Comparison of ENCODE assay signal across 10 cellular contexts in the genomic region with DNA sequence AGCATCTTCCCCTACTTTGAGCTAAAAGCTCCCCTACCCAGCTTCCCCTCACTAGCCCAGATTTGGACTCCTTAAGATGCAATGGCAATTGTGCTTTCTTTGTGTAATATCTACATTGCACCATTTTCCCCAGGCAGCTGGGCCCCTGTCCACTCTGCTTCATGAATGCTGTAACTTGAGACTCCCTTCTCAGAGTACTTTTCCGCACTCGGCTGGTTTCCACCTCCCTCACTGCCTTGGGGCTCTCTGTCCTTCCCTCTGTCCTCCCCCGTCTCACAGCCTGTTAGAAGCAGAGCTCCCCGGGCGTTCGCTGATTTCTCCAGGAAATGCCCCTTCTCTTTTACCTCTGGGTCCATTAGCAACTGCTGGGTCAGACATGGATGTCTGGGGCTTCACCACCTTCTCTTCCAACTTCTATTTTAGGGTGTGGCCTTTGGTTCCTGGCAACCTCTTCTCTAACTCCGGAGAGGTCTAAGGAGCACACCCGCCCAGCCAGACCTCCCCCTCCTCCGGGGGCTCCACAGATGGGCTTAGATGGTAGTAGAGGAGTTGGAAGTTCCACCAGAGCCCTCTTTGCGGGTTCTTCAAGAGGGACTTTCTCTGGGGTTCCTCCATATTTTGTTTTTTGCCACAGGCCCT. TPM values are rescaled to one million over a fixed set of nuclear protein-coding genes. Genes with fewer than 3 reads are reported as not detected.
DNase-seq lines count a peak whose midpoint lies in the region; ATAC-seq and TF ChIP-seq lines count a peak whose summit lies in the region.
"Had no signal": no experiment of that assay in that cellular context is flagged by ENCODE, and none has a peak within 500 bp of the region (broad histone marks: within the 10 kb centered on the region; RNA-seq: fewer than 3 reads in every experiment).

No MANE protein-coding gene starts in this region.

- no peaks in the 10 kb centered on the region for H3K27me3 Mint-ChIP-seq in progenitor cell of endocrine pancreas
- no peaks in the 10 kb centered on the region for H3K27me3 Mint-ChIP-seq in Calu3 (ENCODE audit: unreplicated experiment)

- CTCF ChIA-PET in Calu3 (lab: Charles Lee) = interaction anchor here (0.6 kb wide), 1 partner anchor 105 kb away, joined by 3 read pairs; no protein-coding TSS in a partner anchor

- ATAC-seq in GM18907 (IDR thresholded peaks at IDR 0.05; ENCODE audit: unreplicated experiment) = no peak

- no peaks in the 10 kb centered on the region for H3K36me3 Mint-ChIP-seq in progenitor cell of endocrine pancreas (ENCODE audit: insufficient read depth)
- H3K36me3 Mint-ChIP-seq in Calu3 (ENCODE audit: insufficient read depth, unreplicated experiment) = no peaks in the 10 kb centered on the region

- TF ChIP-seq CTCF in fibroblast of the aortic adventitia (IDR thresholded peaks at IDR 0.05; ENCODE audit: insufficient read depth, low read length) = no peak
- TF ChIP-seq CTCF in progenitor cell of endocrine pancreas (IDR thresholded peaks at IDR 0.05; ENCODE audit: unreplicated experiment) = no peak
- TF ChIP-seq CTCF in Calu3 (IDR thresholded peaks at IDR 0.05; ENCODE audit: unreplicated experiment) = no peak

- H3K4me3 Mint-ChIP-seq in progenitor cell of endocrine pancreas (ENCODE audit: low read depth) (peak overlapping the region; percentile 1), Calu3 (ENCODE audit: low read depth, unreplicated experiment) (no peak overlapping the region)
- H3K4me3 Mint-ChIP-seq: T-helper 1 cell treated with Interleukin-12 subunit alpha and Interleukin-12 subunit beta and Interleukin-4 antibody, amounts not matched to agents 30 μg/mL and 1 μg/mL, for 36 hours had no signal

- intact Hi-C loops in Calu3 (cut with micrococcal nuclease; ENCODE audit: unreplicated experiment) = no loop called here

- H3K9me3 Mint-ChIP-seq in progenitor cell of endocrine pancreas (ENCODE audit: low read depth) (no peaks in the 10 kb centered on the region), Calu3 (ENCODE audit: low read depth, unreplicated experiment) (no peaks in the 10 kb centered on the region)
- H3K9me3 Mint-ChIP-seq: T-helper 1 cell treated with Interleukin-12 subunit alpha and Interleukin-12 subunit beta and Interleukin-4 antibody, amounts not matched to agents 30 μg/mL and 1 μg/mL, for 36 hours had no signal

- BruUV-seq in Calu3 (replicated peaks; lab: Mats Ljungman, UMichigan) = no TSS peak

- peaks cover 42% of the 10 kb centered on the region for H3K4me1 Mint-ChIP-seq in progenitor cell of endocrine pancreas (ENCODE audit: low read depth)
- H3K4me1 Mint-ChIP-seq in Calu3 (ENCODE audit: low read depth, unreplicated experiment) = peaks cover 14% of the 10 kb centered on the region

- no peak overlapping the region for H3K4me3 ChIP-seq in fibroblast of the aortic adventitia (ENCODE audit: low read depth, low read length)
- H3K4me3 ChIP-seq: upper lobe of left lung had no signal

- peak; percentile 40 for DNase-seq in DMS79 treated with DMSO at 0.1 percent for 48 hours (lab: John Stamatoyannopoulos, UW)
- no peak for DNase-seq in DMS79 (lab: John Stamatoyannopoulos, UW)
- DNase-seq in NCI-H69 (lab: John Stamatoyannopoulos, UW) = peak; percentile 6
- peak; percentile 32 for DNase-seq in fibroblast of the aortic adventitia (ENCODE audit: low read depth)
- no peak for DNase-seq in progenitor cell of endocrine pancreas (ENCODE audit: low spot score, unreplicated experiment)
- no peak for DNase-seq in stimulated activated CD4-positive, alpha-beta T cell treated with anti-CD3 and anti-CD28 coated beads, Interleukin-15, amount 100 ng/mL, for 24 hours
- no peak for DNase-seq in Calu3
- DNase-seq: upper lobe of left lung had no signal

- H3K27ac Mint-ChIP-seq in progenitor cell of endocrine pancreas (peak overlapping the region; percentile 6), Calu3 (ENCODE audit: unreplicated experiment) (no peak overlapping the region)
- H3K27ac Mint-ChIP-seq: T-helper 1 cell treated with Interleukin-12 subunit alpha and Interleukin-12 subunit beta and Interleukin-4 antibody, amounts not matched to agents 30 μg/mL and 1 μg/mL, for 36 hours had no signal

RNA-seq across cellular contexts. Expression of gene TMEM72, which starts 2.9 kb away (rescaled TPM):
- total RNA-seq in fibroblast of the aortic adventitia (ENCODE audit: low replicate concordance) (not detected in 2 replicates), progenitor cell of endocrine pancreas (0.93 and 1.5 TPM in 2 replicates), Calu3 (2022) (not detected in 2 replicates)

RNA-seq across cellular contexts. Expression of gene RASSF4, which starts 51.4 kb away (rescaled TPM):
- total RNA-seq in fibroblast of the aortic adventitia (ENCODE audit: low replicate concordance) (1.9 and 3.8 TPM in 2 replicates), progenitor cell of endocrine pancreas (21.2 and 23.0 TPM in 2 replicates), Calu3 (2022) (2.2 and 2.4 TPM in 2 replicates)

Comparison
In these comparisons a context has a peak if more than half of its experiments do, and no peak if none do; other contexts are left out.
1. DNase-seq: peak in DMS79 treated with DMSO at 0.1 percent for 48 hours (single experiment), NCI-H69 (single experiment) and fibroblast of the aortic adventitia (single experiment); none in DMS79 (single experiment), progenitor cell of endocrine pancreas (single experiment), stimulated activated CD4-positive, alpha-beta T cell treated with anti-CD3 and anti-CD28 coated beads, Interleukin-15, amount 100 ng/mL, for 24 hours (single experiment) and Calu3 (single experiment).